In genomic region chr4:169201144-169202124, GRCh38 we compare ENCODE assay signal across 11 cellular contexts.
DNase-seq lines count a peak whose midpoint lies in the region; ATAC-seq and TF ChIP-seq lines count a peak whose summit lies in the region.
"Had no signal": no experiment of that assay in that cellular context is flagged by ENCODE, and none has a peak within 500 bp of the region (broad histone marks: within the 10 kb centered on the region; RNA-seq: fewer than 3 reads in every experiment).

No MANE protein-coding gene starts in this region.

- no peak overlapping the region for H3K4me3 ChIP-seq in Panc1 (ENCODE audit: low read depth in 2 of 2, low read length in 2 of 2)
- H3K4me3 ChIP-seq in OCI-LY7 (ENCODE audit: low read depth, low read length, poor library complexity, severe bottlenecking): no peak overlapping the region

- intact Hi-C loops in Panc1 (cut with micrococcal nuclease; ENCODE audit: unreplicated experiment) (no loop called here), Right ventricle myocardium superior (cut with DNase I) (no loop called here), OCI-LY7 (cut with micrococcal nuclease; ENCODE audit: unreplicated experiment) (no loop called here)

- ATAC-seq in Panc1 (no peak), Right ventricle myocardium superior (ENCODE audit: poor library complexity) (peak; percentile 60), GM19455 (IDR thresholded peaks at IDR 0.05; ENCODE audit: unreplicated experiment) (no peak)
- ATAC-seq: natural killer cell had no signal

- no TSS peak for BruUV-seq in Panc1 (replicated peaks; lab: Mats Ljungman, UMichigan)
- no TSS peak for BruUV-seq in OCI-LY7 (replicated peaks; lab: Mats Ljungman, UMichigan)

- CTCF ChIA-PET in Panc1 (lab: Charles Lee) (no interaction called here), OCI-LY7 (lab: Charles Lee; ENCODE audit: unreplicated experiment) (no interaction called here)

- peaks cover 8% of the 10 kb centered on the region for H3K4me1 ChIP-seq in Panc1 (ENCODE audit: control insufficient read depth, insufficient read depth, low read length)
- no peaks in the 10 kb centered on the region for H3K4me1 ChIP-seq in OCI-LY7 (ENCODE audit: insufficient read depth, low read length, poor library complexity, severe bottlenecking)

- no peaks in the 10 kb centered on the region for H3K79me2 ChIP-seq in OCI-LY7 (ENCODE audit: insufficient read depth, low read depth, low read length)

- DNase-seq in GM04504 (ENCODE audit: low read depth) (peak; percentile 21), Panc1 (ENCODE audit: low read depth, low spot score) (no peak), Right ventricle myocardium superior (no peak), pulmonary artery endothelial cell (ENCODE audit: low read depth, low spot score) (peak; percentile 35), SW480 (ENCODE audit: low spot score) (no peak), substantia nigra (lab: John Stamatoyannopoulos, UW) (no peak), OCI-LY7 (ENCODE audit: low spot score) (no peak)
- DNase-seq: activated CD8-positive, alpha-beta memory T cell treated with anti-CD3 and anti-CD28 coated beads for 24 hours; natural killer cell; NK-92 treated with Interleukin-12 subunit alpha and Interleukin-12 subunit beta, amount 100 ng/mL, for 24 hours had no signal

- H3K4me2 ChIP-seq in OCI-LY7 (ENCODE audit: low read length): no peak overlapping the region

- in situ Hi-C loops in Panc1 (cut with HindIII; ENCODE audit: low pct_unique_long_range_greater_than_20kb, low sequenced_read_pairs): no loop called here

- POLR2A ChIA-PET in Panc1 (lab: Charles Lee): interaction anchor here (0.5 to 0.6 kb wide), 2 partner anchors 68 to 205 kb away, joined by 3 to 4 read pairs; no protein-coding TSS in a partner anchor
- POLR2A ChIA-PET in OCI-LY7 (lab: Charles Lee): no interaction called here

- no peak overlapping the region for H2AFZ ChIP-seq in OCI-LY7 (ENCODE audit: low read length)

- TF ChIP-seq CTCF in Panc1 (IDR thresholded peaks at IDR 0.05) (no peak), OCI-LY7 (conservative IDR thresholded peaks at IDR 0.05; ENCODE audit: low read length) (no peak)

- H3K36me3 ChIP-seq in Panc1 (ENCODE audit: control insufficient read depth, insufficient read depth, low read length) (no peaks in the 10 kb centered on the region), OCI-LY7 (ENCODE audit: insufficient read depth, low read length) (no peaks in the 10 kb centered on the region)

- no peaks in the 10 kb centered on the region for H4K20me1 ChIP-seq in OCI-LY7 (ENCODE audit: insufficient read depth, low read length)

- H3K9me3 ChIP-seq in Panc1 (ENCODE audit: control insufficient read depth, insufficient read depth, low read depth, low read length): no peaks in the 10 kb centered on the region
- H3K9me3 ChIP-seq in OCI-LY7 (ENCODE audit: low read length): no peaks in the 10 kb centered on the region

- H3K27ac ChIP-seq in Panc1 (ENCODE audit: low read length): peak overlapping the region; percentile 39; the same call in 1 of the 2 replicates
- no peak overlapping the region for H3K27ac ChIP-seq in substantia nigra (ENCODE audit: low read depth, low read length, poor library complexity, severe bottlenecking)
- H3K27ac ChIP-seq in OCI-LY7 (ENCODE audit: low read depth, low read length, poor library complexity, severe bottlenecking): no peak overlapping the region

- H3K9me2 ChIP-seq in OCI-LY7 (ENCODE audit: insufficient read depth, low read length): no peaks in the 10 kb centered on the region

- H3K27me3 ChIP-seq in Panc1 (ENCODE audit: control insufficient read depth, insufficient read depth, low read length): no peaks in the 10 kb centered on the region

Comparison
In these comparisons a context has a peak if more than half of its experiments do, and no peak if none do; other contexts are left out.
1. DNase-seq: peak in GM04504 (single experiment) and pulmonary artery endothelial cell (single experiment); none in Panc1 (single experiment), Right ventricle myocardium superior (single experiment), SW480 (single experiment), substantia nigra (0 of 49) and OCI-LY7 (single experiment).